Comparison of ENCODE assay signal across 13 cellular contexts in genomic region chr3:10693457-10693856, GRCh38.
DNase-seq lines count a peak whose midpoint lies in the region; ATAC-seq and TF ChIP-seq lines count a peak whose summit lies in the region.
"Had no signal": no experiment of that assay in that cellular context is flagged by ENCODE, and none has a peak within 500 bp of the region (broad histone marks: within the 10 kb centered on the region; RNA-seq: fewer than 3 reads in every experiment).

No MANE protein-coding gene starts in this region.

- H3K9me3 ChIP-seq in heart left ventricle (no peaks in the 10 kb centered on the region), right atrium auricular region (no peaks in the 10 kb centered on the region), OCI-LY7 (ENCODE audit: low read length) (no peaks in the 10 kb centered on the region), tibial artery (no peaks in the 10 kb centered on the region)
- H3K9me3 ChIP-seq: upper lobe of right lung had no signal

- H3K4me2 ChIP-seq in OCI-LY7 (ENCODE audit: low read length): no peak overlapping the region
- H3K4me2 ChIP-seq: KMS-11 had no signal

- intact Hi-C loops in heart left ventricle (cut with DNase I) (loop anchor here in 7 of 10 donors (2.0 to 10.0 kb wide), 4 partner anchors 346 to 351 kb away; no protein-coding TSS in a partner anchor), OCI-LY7 (cut with micrococcal nuclease; ENCODE audit: unreplicated experiment) (no loop called here), tibial artery (cut with DNase I; ENCODE audit: low total_unique reads) (no loop called here)

- no peak overlapping the region for H2AFZ ChIP-seq in OCI-LY7 (ENCODE audit: low read length)

- WGBS in heart left ventricle, 4 donors: 27 to 44% (median 33%) methylated on average over 4 of the region's 4 CpGs

- H3K36me3 ChIP-seq in heart left ventricle (no peaks in the 10 kb centered on the region), right atrium auricular region (no peaks in the 10 kb centered on the region), OCI-LY7 (ENCODE audit: insufficient read depth, low read length) (no peaks in the 10 kb centered on the region), tibial artery (no peaks in the 10 kb centered on the region)
- H3K36me3 ChIP-seq: upper lobe of right lung had no signal

- BruUV-seq in OCI-LY7 (replicated peaks; lab: Mats Ljungman, UMichigan): no TSS peak

- peak in 8 of 12 donors; percentile 13 to 43 (median 30) for TF ChIP-seq CTCF in heart left ventricle (IDR thresholded peaks at IDR 0.05)
- peak in 1 of 2 donors; percentile 41 for TF ChIP-seq CTCF in right atrium auricular region (IDR thresholded peaks at IDR 0.05)
- peak; percentile 57 for TF ChIP-seq CTCF in OCI-LY7 (conservative IDR thresholded peaks at IDR 0.05; ENCODE audit: low read length)
- peak; percentile 33 for TF ChIP-seq CTCF in epithelial cell of proximal tubule (conservative IDR thresholded peaks at IDR 0.05; ENCODE audit: low read depth, low read length)
- TF ChIP-seq CTCF in tibial artery (IDR thresholded peaks at IDR 0.05): no peak

- CTCF ChIA-PET in OCI-LY7 (lab: Charles Lee; ENCODE audit: unreplicated experiment): no interaction called here

- H3K4me1 ChIP-seq in heart left ventricle (no peaks in the 10 kb centered on the region), right atrium auricular region (no peaks in the 10 kb centered on the region), OCI-LY7 (ENCODE audit: insufficient read depth, low read length, poor library complexity, severe bottlenecking) (no peaks in the 10 kb centered on the region), tibial artery (peaks cover 0 to 14% (median 9%) of the 10 kb centered on the region in 4 donors)
- H3K4me1 ChIP-seq: upper lobe of right lung had no signal

- no peak for DNase-seq in heart left ventricle
- no peak for DNase-seq in right atrium auricular region (ENCODE audit: low spot score)
- DNase-seq in OCI-LY7 (ENCODE audit: low spot score): peak; percentile 11
- DNase-seq in epithelial cell of proximal tubule (ENCODE audit: low read depth): no peak
- no peak for DNase-seq in effector CD8-positive, alpha-beta T cell (lab: John Stamatoyannopoulos, UW)
- no peak for DNase-seq in NCI-H1105 treated with DMSO at 0.1 percent for 48 hours (lab: John Stamatoyannopoulos, UW)
- DNase-seq in tibial artery: no peak
- no peak for DNase-seq in activated CD4-positive, alpha-beta T cell treated with anti-CD3 and anti-CD28 coated beads for 1 hour
- DNase-seq: HCEC 1CT, nucleus accumbens, upper lobe of right lung had no signal

- TF ChIP-seq POLR2A in heart left ventricle (IDR thresholded peaks at IDR 0.05): no peak

- H3K27ac ChIP-seq in heart left ventricle: no peak overlapping the region
- no peak overlapping the region for H3K27ac ChIP-seq in right atrium auricular region
- H3K27ac ChIP-seq in OCI-LY7 (ENCODE audit: low read depth, low read length, poor library complexity, severe bottlenecking): no peak overlapping the region
- H3K27ac ChIP-seq in tibial artery: no peak overlapping the region
- H3K27ac ChIP-seq: KMS-11, upper lobe of right lung had no signal

- H3K79me2 ChIP-seq in OCI-LY7 (ENCODE audit: insufficient read depth, low read depth, low read length): no peaks in the 10 kb centered on the region

- H3K9me2 ChIP-seq in OCI-LY7 (ENCODE audit: insufficient read depth, low read length): no peaks in the 10 kb centered on the region

- POLR2A ChIA-PET in OCI-LY7 (lab: Charles Lee): interaction anchor here (0.6 kb wide), 1 partner anchor 20 kb away, joined by 4 read pairs; no protein-coding TSS in a partner anchor

- H3K27me3 ChIP-seq in heart left ventricle (peaks cover 0 to 14% (median 0%) of the 10 kb centered on the region in 9 donors), right atrium auricular region (no peaks in the 10 kb centered on the region), tibial artery (no peaks in the 10 kb centered on the region)
- H3K27me3 ChIP-seq: upper lobe of right lung had no signal

- ATAC-seq in heart left ventricle: no peak
- ATAC-seq: upper lobe of right lung had no signal

- no peak overlapping the region for H3K4me3 ChIP-seq in heart left ventricle
- H3K4me3 ChIP-seq in right atrium auricular region: no peak overlapping the region
- no peak overlapping the region for H3K4me3 ChIP-seq in OCI-LY7 (ENCODE audit: low read depth, low read length, poor library complexity, severe bottlenecking)
- no peak overlapping the region for H3K4me3 ChIP-seq in epithelial cell of proximal tubule (ENCODE audit: low read depth, low read length)
- H3K4me3 ChIP-seq in tibial artery: no peak overlapping the region
- H3K4me3 ChIP-seq: lung, upper lobe of right lung had no signal

- H4K20me1 ChIP-seq in OCI-LY7 (ENCODE audit: insufficient read depth, low read length): no peaks in the 10 kb centered on the region

Comparison
In these comparisons a context has a peak if more than half of its experiments do, and no peak if none do; other contexts are left out.
1. CTCF ChIP-seq: peak in heart left ventricle (8 of 12), OCI-LY7 (single experiment) and epithelial cell of proximal tubule (single experiment); none in tibial artery (0 of 2).
2. intact Hi-C loops: an anchor here in heart left ventricle (2.0 to 10.0 kb wide); none called in OCI-LY7 and tibial artery.